ENCODE assay signal across 20 cellular contexts in the genomic region with DNA sequence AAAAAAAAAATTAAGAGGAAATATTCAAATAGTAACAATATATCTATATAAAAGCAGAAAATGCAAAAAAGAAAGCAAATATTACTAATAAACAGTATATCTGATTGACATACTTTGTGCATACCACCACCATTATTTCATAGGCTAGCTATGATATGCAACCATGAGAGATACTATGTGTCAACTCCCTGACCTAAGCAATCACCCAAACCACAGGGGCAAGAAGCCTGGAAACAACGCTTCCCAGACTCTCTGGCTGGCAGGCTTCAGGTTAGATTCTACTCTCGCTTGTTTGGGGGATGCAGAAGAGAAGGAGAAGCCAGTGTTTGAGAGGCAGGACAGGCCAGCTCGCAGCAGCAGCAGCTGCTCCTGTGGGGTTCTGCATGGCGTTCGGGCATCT.
"Had no signal": no experiment of that assay in that cellular context is flagged by ENCODE, and none has a peak within 500 bp of the region (broad histone marks: within the 10 kb centered on the region; RNA-seq: fewer than 3 reads in every experiment).

No MANE protein-coding gene starts in this region.

- H3K36me3 ChIP-seq: left lung, upper lobe of right lung, WERI-Rb-1 had no signal

- H3K4me1 ChIP-seq: left lung, parathyroid adenoma, upper lobe of right lung had no signal

- ATAC-seq: activated CD4-positive, alpha-beta T cell treated with anti-CD3 and anti-CD28 coated beads for 36 hours; body of pancreas; left lung; natural killer cell treated with Interleukin-12 subunit alpha and Interleukin-12 subunit beta and Interleukin-15 and Interleukin-18, amount 100 ng/mL, for 72 hours; upper lobe of right lung had no signal

- H3K9ac ChIP-seq: parathyroid adenoma had no signal

- H3K27ac ChIP-seq: body of pancreas, epithelial cell of prostate, left lung, parathyroid adenoma, upper lobe of right lung, WERI-Rb-1 had no signal

- DNase-seq: activated CD4-positive, alpha-beta T cell treated with anti-CD3 and anti-CD28 coated beads for 36 hours; activated CD4-positive, alpha-beta T cell treated with anti-CD3 and anti-CD28 coated beads, Interleukin-2, amount 50 U/mL, for 48 hours; activated gamma-delta T cell treated with Interleukin-2 at 50 U/mL for 16 hours; activated naive CD8-positive, alpha-beta T cell treated with anti-CD3 and anti-CD28 coated beads for 36 hours; amygdala; body of pancreas; caudate nucleus; foreskin melanocyte; head of caudate nucleus; left lung; mesendoderm; stimulated activated CD4-positive, alpha-beta T cell treated with anti-CD3 and anti-CD28 coated beads, Interleukin-2, amount 100 ng/mL, for 24 hours; stimulated activated naive CD4-positive, alpha-beta T cell treated with Interleukin-2 at 50 U/mL for 16 hours; SW 1271; T-helper 2 cell; upper lobe of right lung; WERI-Rb-1 had no signal

- H3K4me3 ChIP-seq: body of pancreas, left lung, upper lobe of right lung had no signal

- H3K9me3 ChIP-seq: body of pancreas, left lung, upper lobe of right lung had no signal

- H2AFZ ChIP-seq: parathyroid adenoma had no signal

- H3K27me3 ChIP-seq: body of pancreas, left lung, upper lobe of right lung had no signal
